In genomic region chr1:160636076-160636475, GRCh38 we compare ENCODE assay signal across 20 cellular contexts. TPM values are rescaled to one million over a fixed set of nuclear protein-coding genes. Genes with fewer than 3 reads are reported as not detected.
DNase-seq lines count a peak whose midpoint lies in the region; ATAC-seq lines count a peak whose summit lies in the region.
"Had no signal": no experiment of that assay in that cellular context is flagged by ENCODE, and none has a peak within 500 bp of the region (broad histone marks: within the 10 kb centered on the region; RNA-seq: fewer than 3 reads in every experiment).

No MANE protein-coding gene starts in this region.

- intact Hi-C loops in dendritic cell treated with granulocyte-macrophage colony-stimulating factor and Interleukin-4, amounts not matched to agents 40 ng/mL and 50 ng/mL, for 4 days (cut with micrococcal nuclease), result no loop called here

- H3K4me1 Mint-ChIP-seq in stimulated activated naive CD8-positive, alpha-beta T cell treated with anti-CD3 and anti-CD28 coated beads, Interleukin-15, Interleukin-2, amounts not matched to agents 100 ng/mL and 50 ng/mL, for 24 hours (ENCODE audit: low read depth), result peaks cover 97% of the 10 kb centered on the region
- peaks cover 78% of the 10 kb centered on the region for H3K4me1 Mint-ChIP-seq in dendritic cell treated with granulocyte-macrophage colony-stimulating factor and Interleukin-4, amounts not matched to agents 40 ng/mL and 50 ng/mL, for 4 days (ENCODE audit: low read depth)

- no peak overlapping the region for H3K4me3 Mint-ChIP-seq in stimulated activated naive CD8-positive, alpha-beta T cell treated with anti-CD3 and anti-CD28 coated beads, Interleukin-15, Interleukin-2, amounts not matched to agents 100 ng/mL and 50 ng/mL, for 24 hours
- H3K4me3 Mint-ChIP-seq in dendritic cell treated with granulocyte-macrophage colony-stimulating factor and Interleukin-4, amounts not matched to agents 40 ng/mL and 50 ng/mL, for 4 days, result no peak overlapping the region
- H3K4me3 Mint-ChIP-seq: activated naive CD8-positive, alpha-beta T cell treated with anti-CD3 and anti-CD28 coated beads, Interleukin-2, amount 10 ng/mL, durations not matched to agents 7 days and 5 days; brain; type B pancreatic cell had no signal

- H3K27ac Mint-ChIP-seq in stimulated activated naive CD8-positive, alpha-beta T cell treated with anti-CD3 and anti-CD28 coated beads, Interleukin-15, Interleukin-2, amounts not matched to agents 100 ng/mL and 50 ng/mL, for 24 hours, result peak overlapping the region; percentile 14
- H3K27ac Mint-ChIP-seq in dendritic cell treated with granulocyte-macrophage colony-stimulating factor and Interleukin-4, amounts not matched to agents 40 ng/mL and 50 ng/mL, for 4 days, result peak overlapping the region; percentile 50
- H3K27ac Mint-ChIP-seq: activated naive CD8-positive, alpha-beta T cell treated with anti-CD3 and anti-CD28 coated beads, Interleukin-2, amount 10 ng/mL, durations not matched to agents 7 days and 5 days; brain; type B pancreatic cell had no signal

- no peak for DNase-seq in stimulated activated naive CD8-positive, alpha-beta T cell treated with anti-CD3 and anti-CD28 coated beads, Interleukin-15, Interleukin-2, amounts not matched to agents 100 U/mL and 50 U/mL, for 24 hours
- no peak for DNase-seq in G401 (ENCODE audit: low spot score)
- DNase-seq in germinal center (ENCODE audit: low spot score), result no peak
- DNase-seq: activated naive CD8-positive, alpha-beta T cell treated with anti-CD3 and anti-CD28 coated beads, Interleukin-2, amount 10 ng/mL, durations not matched to agents 7 days and 5 days; colonic mucosa; DMS79 treated with DMSO at 0.1 percent for 48 hours; heart left ventricle; left ventricle myocardium inferior; mucosa of descending colon; NCI-H748 treated with DMSO at 0.1 percent for 48 hours; stimulated activated CD4-positive, alpha-beta T cell treated with anti-CD3 and anti-CD28 coated beads, Interleukin-2, amount 100 ng/mL, for 24 hours; stomach had no signal

- H3K27me3 Mint-ChIP-seq in stimulated activated naive CD8-positive, alpha-beta T cell treated with anti-CD3 and anti-CD28 coated beads, Interleukin-15, Interleukin-2, amounts not matched to agents 100 ng/mL and 50 ng/mL, for 24 hours, result no peaks in the 10 kb centered on the region
- H3K27me3 Mint-ChIP-seq in dendritic cell treated with granulocyte-macrophage colony-stimulating factor and Interleukin-4, amounts not matched to agents 40 ng/mL and 50 ng/mL, for 4 days, result no peaks in the 10 kb centered on the region
- H3K27me3 Mint-ChIP-seq: activated naive CD8-positive, alpha-beta T cell treated with anti-CD3 and anti-CD28 coated beads, Interleukin-2, amount 10 ng/mL, durations not matched to agents 7 days and 5 days had no signal

- 73% methylated on average over 4 of the region's 4 CpGs for WGBS in HUES64
- WGBS in thymus, result 91% methylated on average over 4 of the region's 4 CpGs

- H3K4me1 ChIP-seq in HUES64 (ENCODE audit: insufficient read depth, low read length) (peaks cover 6% of the 10 kb centered on the region; the same call in 1 of the 2 replicates), thymus (ENCODE audit: control insufficient read depth, insufficient read depth, low read length) (peaks cover 73% of the 10 kb centered on the region)
- H3K4me1 ChIP-seq: colonic mucosa, left ventricle myocardium inferior had no signal

- H3K27ac ChIP-seq in HUES64 (ENCODE audit: low read depth, low read length), result peak overlapping the region; percentile 10; the same call in 1 of the 2 replicates
- peak overlapping the region; percentile 10 for H3K27ac ChIP-seq in thymus (ENCODE audit: low read depth)
- H3K27ac ChIP-seq: colonic mucosa, left ventricle myocardium inferior, stomach had no signal

- H3K27me3 ChIP-seq in HUES64 (ENCODE audit: insufficient read depth, low read length), result no peaks in the 10 kb centered on the region
- H3K27me3 ChIP-seq in thymus (ENCODE audit: control insufficient read depth, insufficient read depth), result no peaks in the 10 kb centered on the region
- H3K27me3 ChIP-seq: colonic mucosa, heart left ventricle, stomach had no signal

- no peak overlapping the region for H3K9ac ChIP-seq in HUES64 (ENCODE audit: low read depth, low read length)

- H3K9me3 ChIP-seq in HUES64 (ENCODE audit: insufficient read depth, low read depth, low read length) (no peaks in the 10 kb centered on the region), thymus (ENCODE audit: control insufficient read depth) (peaks cover 1% of the 10 kb centered on the region)
- H3K9me3 ChIP-seq: colonic mucosa, heart left ventricle, left ventricle myocardium inferior, mucosa of descending colon, stomach had no signal

- H3K36me3 ChIP-seq in HUES64 (ENCODE audit: insufficient read depth, low read length) (no peaks in the 10 kb centered on the region), thymus (ENCODE audit: control insufficient read depth, insufficient read depth) (peaks cover 52% of the 10 kb centered on the region)
- H3K36me3 ChIP-seq: colonic mucosa, heart left ventricle, left ventricle myocardium inferior, stomach had no signal

- peaks cover 94% of the 10 kb centered on the region for H3K36me3 Mint-ChIP-seq in stimulated activated naive CD8-positive, alpha-beta T cell treated with anti-CD3 and anti-CD28 coated beads, Interleukin-15, Interleukin-2, amounts not matched to agents 100 ng/mL and 50 ng/mL, for 24 hours (ENCODE audit: low read depth)
- H3K36me3 Mint-ChIP-seq in dendritic cell treated with granulocyte-macrophage colony-stimulating factor and Interleukin-4, amounts not matched to agents 40 ng/mL and 50 ng/mL, for 4 days (ENCODE audit: low read depth), result peaks cover 96% of the 10 kb centered on the region
- H3K36me3 Mint-ChIP-seq: brain, type B pancreatic cell had no signal

- no peak for ATAC-seq in stimulated activated naive CD8-positive, alpha-beta T cell treated with anti-CD3 and anti-CD28 coated beads, Interleukin-15, Interleukin-2, amounts not matched to agents 100 U/mL and 50 U/mL, for 24 hours
- no peak for ATAC-seq in HG03175 (IDR thresholded peaks at IDR 0.05; ENCODE audit: unreplicated experiment)
- ATAC-seq: heart left ventricle, mucosa of descending colon had no signal

- H3K9me3 Mint-ChIP-seq in stimulated activated naive CD8-positive, alpha-beta T cell treated with anti-CD3 and anti-CD28 coated beads, Interleukin-15, Interleukin-2, amounts not matched to agents 100 ng/mL and 50 ng/mL, for 24 hours, result no peaks in the 10 kb centered on the region
- H3K9me3 Mint-ChIP-seq in dendritic cell treated with granulocyte-macrophage colony-stimulating factor and Interleukin-4, amounts not matched to agents 40 ng/mL and 50 ng/mL, for 4 days, result no peaks in the 10 kb centered on the region
- H3K9me3 Mint-ChIP-seq: activated naive CD8-positive, alpha-beta T cell treated with anti-CD3 and anti-CD28 coated beads, Interleukin-2, amount 10 ng/mL, durations not matched to agents 7 days and 5 days; brain; type B pancreatic cell had no signal

- H3K4me3 ChIP-seq in HUES64 (ENCODE audit: low read length), result no peak overlapping the region
- no peak overlapping the region for H3K4me3 ChIP-seq in thymus (ENCODE audit: low read length)
- H3K4me3 ChIP-seq: colonic mucosa, heart left ventricle, left ventricle myocardium inferior, mucosa of descending colon, skin epidermis, stomach had no signal

- in situ Hi-C loops in G401 (cut with HindIII; ENCODE audit: low sequenced_read_pairs), result no loop called here

RNA-seq across cellular contexts. Expression of gene SLAMF1, which starts 10.8 kb away (rescaled TPM):
- polyA plus RNA-seq in HUES64 (2013, experiment 1 of 2), result not detected
- polyA plus RNA-seq in HUES64 (2013, experiment 2 of 2), result not detected
- 115 TPM for polyA plus RNA-seq in thymus
- not detected in 2 replicates for total RNA-seq in G401 (2014; rRNA removed; shearing (Covaris generic))
- total RNA-seq: left ventricle myocardium inferior had no signal

RNA-seq across cellular contexts. Expression of gene CD84, which starts 56.8 kb away (rescaled TPM):
- not detected for polyA plus RNA-seq in HUES64 (2013, experiment 1 of 2)
- polyA plus RNA-seq in HUES64 (2013, experiment 2 of 2), result not detected
- 5.9 TPM for polyA plus RNA-seq in thymus
- not detected in 2 replicates for total RNA-seq in G401 (2014; rRNA removed; shearing (Covaris generic))
